In genomic region chr1:166471359-166471758, GRCh38 we compare ENCODE assay signal across 1 cellular context.
TF ChIP-seq lines count a peak whose summit lies in the region.

No MANE protein-coding gene starts in this region.

TF ChIP-seq in K562, 482 proteins besides CTCF, POLR2A, EP300 and RAD21 (continued from another document):
- TF ChIP-seq TFE3 (CRISPR knock-in tag; IDR thresholded peaks at IDR 0.05): peak; percentile 47; the same call in 1 of the 2 replicates
- peak; percentile 59 for TF ChIP-seq CEBPB (tag; IDR thresholded peaks at IDR 0.05)
- 0 out of 2 replicates have a peak, but pooled peaks have one; percentile 7 for TF ChIP-seq TCF3 (CRISPR knock-in tag; IDR thresholded peaks at IDR 0.05)
- TF ChIP-seq NFATC3 (IDR thresholded peaks at IDR 0.05): no peak
- peak in 1 of 2 experiments; percentile 29; a peak in 1 of 4 replicates for TF ChIP-seq TRIM24 (IDR thresholded peaks at IDR 0.05)
- TF ChIP-seq FOXA1 (IDR thresholded peaks at IDR 0.05; ENCODE audit: borderline replicate concordance): no peak
- peak in 1 of 2 experiments; percentile 79; a peak in 2 of 4 replicates for TF ChIP-seq TEAD1 (CRISPR knock-in tag; IDR thresholded peaks at IDR 0.05)
- 0 out of 2 replicates have a peak, but pooled peaks have one; percentile 2 for TF ChIP-seq CBFA2T2 (conservative IDR thresholded peaks at IDR 0.05)
- TF ChIP-seq ATF1 (CRISPR knock-in tag; IDR thresholded peaks at IDR 0.05): no peak
- TF ChIP-seq ATF1 (tag; IDR thresholded peaks at IDR 0.05): peak; percentile 42; the same call in 1 of the 2 replicates
